ENCODE assay signal across 1 cellular context in the genomic region with DNA sequence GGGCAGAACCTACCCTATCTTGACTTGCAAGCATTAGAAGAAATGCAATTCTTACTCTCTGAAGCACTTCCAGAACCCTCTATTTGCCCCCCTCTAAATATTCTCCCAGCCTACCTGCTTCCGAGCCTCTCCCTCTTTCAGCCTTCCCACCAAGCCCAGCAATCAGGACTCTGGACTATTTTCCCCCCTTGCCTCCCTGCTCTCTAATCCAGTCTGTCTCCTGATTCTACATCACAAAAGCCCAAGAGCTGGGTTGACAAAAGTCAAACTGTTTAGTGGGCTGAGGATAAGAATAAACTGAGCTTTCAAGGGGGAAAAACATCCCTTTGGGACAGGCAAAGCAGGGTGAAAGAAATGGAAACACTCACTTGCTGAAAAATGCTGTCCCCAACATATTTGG.
TF ChIP-seq lines count a peak whose summit lies in the region.

No MANE protein-coding gene starts in this region.

TF ChIP-seq in WTC11, 78 proteins besides CTCF, POLR2A, EP300 and RAD21 (continued from another document):
- no peak for TF ChIP-seq ERG (CRISPR knock-in tag; IDR thresholded peaks at IDR 0.05)
- TF ChIP-seq ATF6 (CRISPR knock-in tag; IDR thresholded peaks at IDR 0.05), result no peak
- TF ChIP-seq SMAD4 (CRISPR knock-in tag; IDR thresholded peaks at IDR 0.05), result no peak
- no peak for TF ChIP-seq ZNF423 (CRISPR knock-in tag; IDR thresholded peaks at IDR 0.05)
- TF ChIP-seq SOX15 (CRISPR knock-in tag; IDR thresholded peaks at IDR 0.05), result no peak
